Comparison of ENCODE assay signal across 13 cellular contexts in the genomic region with DNA sequence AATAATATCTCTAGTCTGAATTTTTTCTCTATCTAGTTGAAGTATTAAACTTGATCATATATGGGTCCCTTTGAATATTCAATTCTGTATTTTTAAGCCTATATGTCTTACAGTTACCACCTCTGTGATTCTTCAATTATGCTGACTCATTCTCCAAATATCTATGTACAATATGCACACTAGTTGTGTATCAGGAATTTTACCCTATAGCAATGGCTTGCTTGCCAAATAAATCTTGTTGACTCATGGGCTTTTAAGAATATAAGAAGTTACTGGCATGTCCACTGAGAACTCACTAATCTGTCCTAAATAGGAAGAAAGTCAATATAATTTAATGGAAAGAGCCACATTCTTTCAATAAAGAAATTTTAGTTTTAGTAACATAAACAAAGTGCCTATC.
DNase-seq lines count a peak whose midpoint lies in the region; ATAC-seq, FAIRE-seq and TF ChIP-seq lines count a peak whose summit lies in the region.
"Had no signal": no experiment of that assay in that cellular context is flagged by ENCODE, and none has a peak within 500 bp of the region (broad histone marks: within the 10 kb centered on the region; RNA-seq: fewer than 3 reads in every experiment).

No MANE protein-coding gene starts in this region.

- no peak for ATAC-seq in Right ventricle myocardium inferior
- ATAC-seq in GM18873 (IDR thresholded peaks at IDR 0.05; ENCODE audit: low FRiP score, unreplicated experiment) = no peak
- ATAC-seq: activated CD4-positive, CD25-positive, alpha-beta regulatory T cell treated with anti-CD3 and anti-CD28 coated beads, Interleukin-2, amount 50 U/mL, for 24 hours had no signal

- intact Hi-C loops in endothelial cell of umbilical vein (cut with micrococcal nuclease) = no loop called here
- intact Hi-C loops in Right ventricle myocardium inferior (cut with DNase I) = no loop called here

- H3K4me3 ChIP-seq in endothelial cell of umbilical vein (replicated peaks in 1 of 3; ENCODE audit: insufficient read depth in 1 of 3, low read depth in 1 of 3, low read length in 3 of 3) (no peak overlapping the region), skeletal muscle cell (ENCODE audit: low read depth, low read length) (no peak overlapping the region)
- H3K4me3 ChIP-seq: ovary had no signal

- H3K4me1 ChIP-seq in endothelial cell of umbilical vein (ENCODE audit: control insufficient read depth, extremely low read depth, insufficient read depth, low read length) = peaks cover 6% of the 10 kb centered on the region

- POLR2A ChIA-PET in endothelial cell of umbilical vein (lab: Charles Lee) = no interaction called here

- TF ChIP-seq POLR2A in endothelial cell of umbilical vein (IDR thresholded peaks at IDR 0.05; ENCODE audit: low read depth, low read length) = no peak

- no peak overlapping the region for H2AFZ ChIP-seq in endothelial cell of umbilical vein (ENCODE audit: low read depth, low read length)

- BruUV-seq in endothelial cell of umbilical vein (replicated peaks; lab: Mats Ljungman, UMichigan) = no TSS peak

- no peaks in the 10 kb centered on the region for H3K9me3 ChIP-seq in endothelial cell of umbilical vein (replicated peaks; ENCODE audit: control insufficient read depth, insufficient read depth, low read length)
- H3K9me3 ChIP-seq: ovary had no signal

- no peak overlapping the region for H3K4me2 ChIP-seq in endothelial cell of umbilical vein (ENCODE audit: insufficient read depth, low read length)

- H3K27me3 ChIP-seq in endothelial cell of umbilical vein (ENCODE audit: control insufficient read depth in 2 of 2, insufficient read depth in 2 of 2, low read length in 2 of 2) = no peaks in the 10 kb centered on the region
- H3K27me3 ChIP-seq: ovary had no signal

- H3K27ac Mint-ChIP-seq in HFFc6 = peak overlapping the region; percentile 27; the same call in 1 of the 2 replicates

- H3K4me1 Mint-ChIP-seq in HFFc6 (ENCODE audit: low read depth) = peaks cover 29% of the 10 kb centered on the region

- no peaks in the 10 kb centered on the region for H3K79me2 ChIP-seq in endothelial cell of umbilical vein (ENCODE audit: control insufficient read depth, insufficient read depth, low read length)

- TF ChIP-seq CTCF in HFFc6 (IDR thresholded peaks at IDR 0.05) = no peak
- no peak for TF ChIP-seq CTCF in endothelial cell of umbilical vein (IDR thresholded peaks at IDR 0.05; ENCODE audit: extremely low read depth in 1 of 2, insufficient read depth in 1 of 2, low read depth in 1 of 2, low read length in 2 of 2)

- H3K27ac ChIP-seq in endothelial cell of umbilical vein (ENCODE audit: insufficient read depth, low read depth, low read length) = no peak overlapping the region
- H3K27ac ChIP-seq: ovary had no signal

- no peak for FAIRE-seq in endothelial cell of umbilical vein (lab: Jason Lieb, UNC)

- H3K9me1 ChIP-seq in endothelial cell of umbilical vein (replicated peaks; ENCODE audit: control insufficient read depth, extremely low read depth, insufficient read depth, low read length) = no peaks in the 10 kb centered on the region

- no peak overlapping the region for H3K4me3 Mint-ChIP-seq in HFFc6

- CTCF ChIA-PET in endothelial cell of umbilical vein (lab: Charles Lee) = no interaction called here

- H3K9ac ChIP-seq in endothelial cell of umbilical vein (replicated peaks; ENCODE audit: extremely low read depth, insufficient read depth, low read length) = no peak overlapping the region

- H3K36me3 ChIP-seq in endothelial cell of umbilical vein (ENCODE audit: control insufficient read depth in 2 of 2, extremely low read depth in 1 of 2, insufficient read depth in 2 of 2, low read length in 2 of 2) = no peaks in the 10 kb centered on the region
- H3K36me3 ChIP-seq: ovary had no signal

- peaks cover 10% of the 10 kb centered on the region for H3K36me3 Mint-ChIP-seq in HFFc6 (ENCODE audit: low read depth)

- H4K20me1 ChIP-seq in endothelial cell of umbilical vein (replicated peaks; ENCODE audit: control insufficient read depth, extremely low read depth, insufficient read depth, low read length) = no peaks in the 10 kb centered on the region

- H3K9me3 Mint-ChIP-seq in HFFc6 = no peaks in the 10 kb centered on the region

- dilution Hi-C loops in endothelial cell of umbilical vein (cut with MboI; ENCODE audit: extremely low pct_ligation_motif_present, low sequenced_read_pairs) = no loop called here

- peak; percentile 6 for DNase-seq in HFFc6
- peak; percentile 55 for DNase-seq in RPMI7951 (ENCODE audit: low read depth)
- DNase-seq in endothelial cell of umbilical vein (ENCODE audit: low read depth, low spot score) = peak; percentile 35
- DNase-seq in skeletal muscle cell (ENCODE audit: low read depth) = peak; percentile 51
- no peak for DNase-seq in epidermal melanocyte (ENCODE audit: insufficient read length, low spot score)
- no peak for DNase-seq in Right ventricle myocardium inferior (ENCODE audit: missing footprints)
- DNase-seq: cerebellar nuclear complex, NCI-H2029, NCI-H510A treated with DMSO at 0.1 percent for 48 hours, ovary, T-helper 9 cell had no signal

- H3K27me3 Mint-ChIP-seq in HFFc6 (ENCODE audit: insufficient read depth) = no peaks in the 10 kb centered on the region

TF ChIP-seq in endothelial cell of umbilical vein, 7 proteins besides CTCF, POLR2A, EP300 and RAD21:
- TF ChIP-seq, protein P1, sequence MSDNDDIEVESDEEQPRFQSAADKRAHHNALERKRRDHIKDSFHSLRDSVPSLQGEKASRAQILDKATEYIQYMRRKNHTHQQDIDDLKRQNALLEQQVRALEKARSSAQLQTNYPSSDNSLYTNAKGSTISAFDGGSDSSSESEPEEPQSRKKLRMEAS (IDR thresholded peaks at IDR 0.05; ENCODE audit: insufficient read depth, insufficient read length) = no peak
- peak; percentile 25 for TF ChIP-seq FOS (IDR thresholded peaks at IDR 0.05; ENCODE audit: borderline replicate concordance, insufficient read depth, low read length)
- no peak for TF ChIP-seq JUN (IDR thresholded peaks at IDR 0.05; ENCODE audit: borderline replicate concordance, insufficient read depth, insufficient read length, low read depth)
- no peak for TF ChIP-seq EZH2 (IDR thresholded peaks at IDR 0.05; ENCODE audit: borderline replicate concordance, low read depth, low read length, severe bottlenecking)
TF ChIP-seq in endothelial cell of umbilical vein: peak in this region for 1.

Comparison
In these comparisons a context has a peak if more than half of its experiments do, and no peak if none do; other contexts are left out.
1. DNase-seq: peak in HFFc6 (single experiment), RPMI7951 (single experiment), endothelial cell of umbilical vein (single experiment) and skeletal muscle cell (single experiment); none in epidermal melanocyte (single experiment) and Right ventricle myocardium inferior (single experiment).